8 cellular contexts compared by ENCODE assay signal in genomic region chrX:13646154-13646549, GRCh38. TPM values are rescaled to one million over a fixed set of nuclear protein-coding genes. Genes with fewer than 3 reads are reported as not detected.
DNase-seq lines count a peak whose midpoint lies in the region; ATAC-seq, FAIRE-seq and TF ChIP-seq lines count a peak whose summit lies in the region.

No MANE protein-coding gene starts in this region.

- peak; percentile 30 for DNase-seq in NCI-H1436 (lab: John Stamatoyannopoulos, UW)
- DNase-seq in NCI-H1436 treated with DMSO at 0.1 percent for 48 hours (lab: John Stamatoyannopoulos, UW): no peak
- peak; percentile 62 for DNase-seq in dermis blood vessel endothelial cell
- peak; percentile 30 for DNase-seq in HepG2 (ENCODE audit: low spot score)
- no peak for DNase-seq in suprapubic skin (ENCODE audit: low spot score in 2 of 2)

- no TSS peak for BruUV-seq in HepG2 (replicated peaks; lab: Mats Ljungman, UMichigan)

- CTCF ChIA-PET in HepG2 (lab: Yijun Ruan, JAX; ENCODE audit: low intra/inter-chr PET ratio, low total read pairs): interaction anchor here (1.4 kb wide), 1 partner anchor 139 kb away, joined by 7 read pairs; no protein-coding TSS in a partner anchor

- ATAC-seq in HepG2 (peak; percentile 79), GM19035 (IDR thresholded peaks at IDR 0.05; ENCODE audit: unreplicated experiment) (no peak)

- TF ChIP-seq POLR2A in HepG2 (IDR thresholded peaks at IDR 0.05; ENCODE audit: insufficient read depth in 1 of 2, low read depth in 2 of 2, low read length in 2 of 2): no peak
- no peak for TF ChIP-seq POLR2A in suprapubic skin (IDR thresholded peaks at IDR 0.05)

- H3F3A ChIP-seq in Loucy (ENCODE audit: low read depth) (no peaks in the 10 kb centered on the region), SU-DHL-6 (ENCODE audit: insufficient read depth) (no peaks in the 10 kb centered on the region)

- H3K36me3 ChIP-seq in Loucy (ENCODE audit: insufficient read depth, low read length) (no peaks in the 10 kb centered on the region), SU-DHL-6 (ENCODE audit: low read length) (no peaks in the 10 kb centered on the region), HepG2 (replicated peaks in 1 of 2; ENCODE audit: control insufficient read depth in 1 of 2, insufficient read depth in 2 of 2, low read length in 2 of 2) (no peaks in the 10 kb centered on the region), suprapubic skin (no peaks in the 10 kb centered on the region)

- intact Hi-C loops in HepG2 (cut with micrococcal nuclease; ENCODE audit: unreplicated experiment): loop anchor here (1.0 kb wide), 1 partner anchor 140 kb away; no protein-coding TSS in a partner anchor

- H3K27ac ChIP-seq in SU-DHL-6 (ENCODE audit: low read depth, low read length): no peak overlapping the region
- H3K27ac ChIP-seq in HepG2 (ENCODE audit: extremely low read length, insufficient read depth, low read length): no peak overlapping the region
- H3K27ac ChIP-seq in suprapubic skin: no peak overlapping the region

- TF ChIP-seq CTCF in Loucy (conservative IDR thresholded peaks at IDR 0.05; ENCODE audit: low read length) (peak; percentile 57), SU-DHL-6 (IDR thresholded peaks at IDR 0.05; ENCODE audit: insufficient read depth, low read length, poor library complexity, severe bottlenecking) (peak; percentile 27), HepG2 (CRISPR knock-in tag; IDR thresholded peaks at IDR 0.05) (peak; percentile 63), suprapubic skin (IDR thresholded peaks at IDR 0.05) (peak; percentile 33 to 47)

- H3K4me1 ChIP-seq in Loucy (ENCODE audit: insufficient read depth, low read length, poor library complexity, severe bottlenecking) (peaks cover 6% of the 10 kb centered on the region), HepG2 (ENCODE audit: insufficient read depth, low read length) (no peaks in the 10 kb centered on the region), suprapubic skin (no peaks in the 10 kb centered on the region)

- 27% methylated on average over 3 of the region's 3 CpGs for WGBS in HepG2 (ENCODE audit: low lambda C conversion rate)
- 45% methylated on average over 3 of the region's 3 CpGs for WGBS in suprapubic skin

- 0 out of 2 replicates have a peak overlapping the region, but pooled peaks have one; percentile 32 for H2AFZ ChIP-seq in Loucy (ENCODE audit: low read length)
- H2AFZ ChIP-seq in SU-DHL-6 (ENCODE audit: low read depth, low read length, severe bottlenecking): no peak overlapping the region
- H2AFZ ChIP-seq in HepG2 (ENCODE audit: low read length): no peak overlapping the region

- H3K9me3 ChIP-seq in Loucy (ENCODE audit: insufficient read depth, low read depth, low read length) (no peaks in the 10 kb centered on the region), SU-DHL-6 (ENCODE audit: insufficient read depth, low read length) (no peaks in the 10 kb centered on the region), HepG2 (ENCODE audit: low read length) (no peaks in the 10 kb centered on the region), suprapubic skin (no peaks in the 10 kb centered on the region)

- no peak for TF ChIP-seq EP300 in HepG2 (IDR thresholded peaks at IDR 0.05; ENCODE audit: low read depth in 2 of 2, low read length in 2 of 2)
- no peak for TF ChIP-seq EP300 in HepG2 (CRISPR knock-in tag; IDR thresholded peaks at IDR 0.05; ENCODE audit: borderline replicate concordance)
- no peak for TF ChIP-seq EP300 in suprapubic skin (IDR thresholded peaks at IDR 0.05)

- H3K9ac ChIP-seq in Loucy (ENCODE audit: low read depth, low read length, poor library complexity, severe bottlenecking): no peak overlapping the region
- H3K9ac ChIP-seq in SU-DHL-6 (ENCODE audit: low read length): no peak overlapping the region
- H3K9ac ChIP-seq in HepG2 (ENCODE audit: insufficient read depth, low read depth, low read length): no peak overlapping the region

- H3K4me3 ChIP-seq in Loucy (ENCODE audit: low read length, poor library complexity, severe bottlenecking) (no peak overlapping the region), SU-DHL-6 (ENCODE audit: insufficient read depth, low read length, poor library complexity, severe bottlenecking) (no peak overlapping the region), HepG2 (replicated peaks in 1 of 3; ENCODE audit: insufficient read depth in 1 of 3, low read depth in 2 of 3, low read length in 3 of 3) (no peak overlapping the region), suprapubic skin (no peak overlapping the region)

- peak; percentile 71 for FAIRE-seq in HepG2 (lab: Jason Lieb, UNC)

- H4K20me1 ChIP-seq in Loucy (ENCODE audit: insufficient read depth, low read length, poor library complexity, severe bottlenecking) (no peaks in the 10 kb centered on the region), SU-DHL-6 (ENCODE audit: low read depth, low read length) (no peaks in the 10 kb centered on the region), HepG2 (ENCODE audit: insufficient read depth, low read length) (no peaks in the 10 kb centered on the region)

- in situ Hi-C loops in HepG2 (cut with HindIII; ENCODE audit: extremely low pct_ligation_motif_present, low pct_unique_long_range_greater_than_20kb): loop anchor here (10.0 kb wide), 1 partner anchor 131 kb away; no protein-coding TSS in a partner anchor

- H3K9me2 ChIP-seq in Loucy (replicated peaks; ENCODE audit: low read depth, low read length): no peaks in the 10 kb centered on the region
- no peaks in the 10 kb centered on the region for H3K9me2 ChIP-seq in SU-DHL-6 (replicated peaks; ENCODE audit: insufficient read depth, low read length)

- no peaks in the 10 kb centered on the region for H3K79me2 ChIP-seq in Loucy (ENCODE audit: insufficient read depth, low read length)
- H3K79me2 ChIP-seq in SU-DHL-6 (ENCODE audit: insufficient read depth, low read length): no peaks in the 10 kb centered on the region
- no peaks in the 10 kb centered on the region for H3K79me2 ChIP-seq in HepG2 (ENCODE audit: insufficient read depth, low read length)

- POLR2A ChIA-PET in HepG2 (lab: Yijun Ruan, JAX): no interaction called here

- no peak overlapping the region for H3K4me2 ChIP-seq in Loucy (ENCODE audit: low read depth, low read length, poor library complexity, severe bottlenecking)
- no peak overlapping the region for H3K4me2 ChIP-seq in SU-DHL-6 (ENCODE audit: low read depth, low read length, poor library complexity, severe bottlenecking)
- no peak overlapping the region for H3K4me2 ChIP-seq in HepG2 (ENCODE audit: low read depth, low read length)

- TF ChIP-seq RAD21 in HepG2 (CRISPR knock-in tag; IDR thresholded peaks at IDR 0.05): 0 out of 2 replicates have a peak, but pooled peaks have one; percentile 23

- H3K27me3 ChIP-seq in Loucy (ENCODE audit: insufficient read depth, low read length, poor library complexity, severe bottlenecking) (no peaks in the 10 kb centered on the region), SU-DHL-6 (ENCODE audit: low read length) (no peaks in the 10 kb centered on the region), HepG2 (ENCODE audit: control insufficient read depth in 1 of 2, insufficient read depth in 2 of 2, low read length in 2 of 2) (no peaks in the 10 kb centered on the region), suprapubic skin (no peaks in the 10 kb centered on the region)

RNA-seq across cellular contexts. Expression of gene TCEANC, which starts 6.8 kb away (rescaled TPM):
- total RNA-seq in dermis blood vessel endothelial cell: 1.7 and 3.1 TPM in 2 replicates
- total RNA-seq in HepG2 (2016; rRNA removed; fragmentation: Illumina TruSeq; extraction: Trizol): 0.97 and 1.5 TPM in 2 replicates
- 1.1 and 1.8 TPM in 2 replicates for total RNA-seq in HepG2 (2016; cell fraction: cytosol; rRNA removed; fragmentation: Illumina TruSeq; extraction: Trizol; ENCODE audit: low read depth)
- total RNA-seq in HepG2 (2016; cell fraction: insoluble cytoplasmic fraction; rRNA removed; fragmentation: Illumina TruSeq; extraction: Trizol): 1.3 TPM in 2 replicates
- total RNA-seq in HepG2 (2016; cell fraction: membrane; rRNA removed; fragmentation: Illumina TruSeq; extraction: Trizol): 1.4 and 1.6 TPM in 2 replicates
- 0.81 and 1.1 TPM in 2 replicates for total RNA-seq in HepG2 (2016; cell fraction: nucleus; rRNA removed; fragmentation: Illumina TruSeq; extraction: Trizol)
- 0.51 and 0.61 TPM in 2 replicates for polyA plus RNA-seq in HepG2 (2011; rRNA removed)
- 0.17 and 0.24 TPM in 2 replicates for polyA plus RNA-seq in HepG2 (2011; cell fraction: cytosol; rRNA removed)
- 0.48 and 0.66 TPM in 2 replicates for polyA plus RNA-seq in HepG2 (2011; cell fraction: nucleus; rRNA removed)
- polyA plus RNA-seq in HepG2 (2012): 0.45 and 0.56 TPM in 2 replicates
- 0.11 and 0.14 TPM in 2 replicates for polyA plus RNA-seq in HepG2 (2016; cell fraction: cytosol; fragmentation: Illumina TruSeq; extraction: Trizol; ENCODE audit: low read depth)
- polyA plus RNA-seq in HepG2 (2016; cell fraction: insoluble cytoplasmic fraction; fragmentation: Illumina TruSeq; extraction: Trizol; ENCODE audit: low read depth): 0.73 and 0.97 TPM in 2 replicates
- 0.19 and 0.39 TPM in 2 replicates for polyA plus RNA-seq in HepG2 (2016; cell fraction: membrane; fragmentation: Illumina TruSeq; extraction: Trizol; ENCODE audit: low read depth)
- polyA plus RNA-seq in HepG2 (2016; cell fraction: nucleus; fragmentation: Illumina TruSeq; extraction: Trizol; ENCODE audit: insufficient read depth, low read depth): 0.93 and 2.3 TPM in 2 replicates
- 2.2 TPM in 1 of 2 replicates, not detected in the other for polyA minus RNA-seq in HepG2 (2011; rRNA and poly(A)+ RNA removed; ENCODE audit: low replicate concordance)
- polyA minus RNA-seq in HepG2 (2011; cell fraction: cytosol; rRNA and poly(A)+ RNA removed): 0.26 and 0.49 TPM in 2 replicates
- polyA minus RNA-seq in HepG2 (2011; cell fraction: nucleus; rRNA and poly(A)+ RNA removed): 0.77 and 2.2 TPM in 2 replicates
- 1 to 10 TPM; 1.7 to 4.7 (median 3.2) TPM for total RNA-seq in suprapubic skin

RNA-seq across cellular contexts. Expression of gene RAB9A, which starts 42.8 kb away (rescaled TPM):
- total RNA-seq in dermis blood vessel endothelial cell (24.2 and 30.8 TPM in 2 replicates), HepG2 (2016; rRNA removed; fragmentation: Illumina TruSeq; extraction: Trizol) (23.1 and 31.2 TPM in 2 replicates), suprapubic skin (10 to 100 TPM; 20.3 to 43.6 (median 32.0) TPM)
- 5.2 and 5.7 TPM in 2 replicates for total RNA-seq in HepG2 (2016; cell fraction: cytosol; rRNA removed; fragmentation: Illumina TruSeq; extraction: Trizol; ENCODE audit: low read depth)
- total RNA-seq in HepG2 (2016; cell fraction: insoluble cytoplasmic fraction; rRNA removed; fragmentation: Illumina TruSeq; extraction: Trizol): 23.1 and 33.7 TPM in 2 replicates
- total RNA-seq in HepG2 (2016; cell fraction: membrane; rRNA removed; fragmentation: Illumina TruSeq; extraction: Trizol): 9.9 and 14.7 TPM in 2 replicates
- total RNA-seq in HepG2 (2016; cell fraction: nucleus; rRNA removed; fragmentation: Illumina TruSeq; extraction: Trizol): 8.6 and 10.6 TPM in 2 replicates
- 8.6 and 10.5 TPM in 2 replicates for polyA plus RNA-seq in HepG2 (2011; rRNA removed)
- polyA plus RNA-seq in HepG2 (2011; cell fraction: cytosol; rRNA removed): 6.1 and 10.2 TPM in 2 replicates
- polyA plus RNA-seq in HepG2 (2011; cell fraction: nucleus; rRNA removed): 2.2 and 2.9 TPM in 2 replicates
- polyA plus RNA-seq in HepG2 (2012): 12.1 and 12.3 TPM in 2 replicates
- polyA plus RNA-seq in HepG2 (2016; cell fraction: cytosol; fragmentation: Illumina TruSeq; extraction: Trizol; ENCODE audit: low read depth): 5.3 and 6.9 TPM in 2 replicates
- 31.8 and 35.2 TPM in 2 replicates for polyA plus RNA-seq in HepG2 (2016; cell fraction: insoluble cytoplasmic fraction; fragmentation: Illumina TruSeq; extraction: Trizol; ENCODE audit: low read depth)
- 9.8 and 10.7 TPM in 2 replicates for polyA plus RNA-seq in HepG2 (2016; cell fraction: membrane; fragmentation: Illumina TruSeq; extraction: Trizol; ENCODE audit: low read depth)
- 15.4 and 15.8 TPM in 2 replicates for polyA plus RNA-seq in HepG2 (2016; cell fraction: nucleus; fragmentation: Illumina TruSeq; extraction: Trizol; ENCODE audit: insufficient read depth, low read depth)
- polyA minus RNA-seq in HepG2 (2011; rRNA and poly(A)+ RNA removed; ENCODE audit: low replicate concordance): 2.7 and 14.6 TPM in 2 replicates
- polyA minus RNA-seq in HepG2 (2011; cell fraction: cytosol; rRNA and poly(A)+ RNA removed): 6.7 and 10.1 TPM in 2 replicates
- 3.1 and 4.6 TPM in 2 replicates for polyA minus RNA-seq in HepG2 (2011; cell fraction: nucleus; rRNA and poly(A)+ RNA removed)

Comparison
In these comparisons a context has a peak if more than half of its experiments do, and no peak if none do; other contexts are left out.
1. DNase-seq: peak in NCI-H1436 (single experiment), dermis blood vessel endothelial cell (single experiment) and HepG2 (single experiment); none in NCI-H1436 treated with DMSO at 0.1 percent for 48 hours (single experiment) and suprapubic skin (0 of 2).
2. Peak in every context shown above with its lines, with median percentiles within 50 percentile points of each other: CTCF ChIP-seq.